ENCODE assay signal across 1 cellular context in the genomic region with DNA sequence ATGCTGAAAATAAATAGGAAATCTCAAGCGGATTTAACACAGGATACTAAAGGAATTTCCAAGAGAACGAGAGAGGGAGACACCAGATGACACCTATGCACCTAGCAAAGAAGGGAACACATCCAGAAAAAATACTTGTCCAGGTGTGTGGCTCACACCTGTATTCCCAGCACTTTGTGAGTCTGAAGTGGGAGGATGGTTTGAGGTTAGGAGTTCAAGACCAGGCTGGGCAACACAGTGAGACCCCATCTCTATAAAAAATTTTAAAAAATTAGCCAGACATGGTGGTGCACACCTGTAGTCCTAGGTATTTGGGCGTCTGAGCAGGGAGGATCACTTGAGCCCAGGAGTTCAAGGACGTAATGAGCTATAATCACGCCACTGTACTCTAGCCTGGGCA.
TF ChIP-seq lines count a peak whose summit lies in the region.

No MANE protein-coding gene starts in this region.

TF ChIP-seq in HepG2, 621 proteins besides CTCF, POLR2A, EP300 and RAD21 (continued from another document):
- TF ChIP-seq, protein P1, sequence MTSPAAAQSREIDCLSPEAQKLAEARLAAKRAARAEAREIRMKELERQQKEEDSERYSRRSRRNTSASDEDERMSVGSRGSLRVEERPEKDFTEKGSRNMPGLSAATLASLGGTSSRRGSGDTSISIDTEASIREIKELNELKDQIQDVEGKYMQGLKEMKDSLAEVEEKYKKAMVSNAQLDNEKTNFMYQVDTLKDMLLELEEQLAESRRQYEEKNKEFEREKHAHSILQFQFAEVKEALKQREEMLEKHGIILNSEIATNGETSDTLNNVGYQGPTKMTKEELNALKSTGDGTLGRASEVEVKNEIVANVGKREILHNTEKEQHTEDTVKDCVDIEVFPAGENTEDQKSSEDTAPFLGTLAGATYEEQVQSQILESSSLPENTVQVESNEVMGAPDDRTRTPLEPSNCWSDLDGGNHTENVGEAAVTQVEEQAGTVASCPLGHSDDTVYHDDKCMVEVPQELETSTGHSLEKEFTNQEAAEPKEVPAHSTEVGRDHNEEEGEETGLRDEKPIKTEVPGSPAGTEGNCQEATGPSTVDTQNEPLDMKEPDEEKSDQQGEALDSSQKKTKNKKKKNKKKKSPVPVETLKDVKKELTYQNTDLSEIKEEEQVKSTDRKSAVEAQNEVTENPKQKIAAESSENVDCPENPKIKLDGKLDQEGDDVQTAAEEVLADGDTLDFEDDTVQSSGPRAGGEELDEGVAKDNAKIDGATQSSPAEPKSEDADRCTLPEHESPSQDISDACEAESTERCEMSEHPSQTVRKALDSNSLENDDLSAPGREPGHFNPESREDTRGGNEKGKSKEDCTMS (CRISPR knock-in tag; conservative IDR thresholded peaks at IDR 0.05) = no peak
- TF ChIP-seq ZNF121 (CRISPR knock-in tag; IDR thresholded peaks at IDR 0.05) = 0 out of 2 replicates have a peak, but pooled peaks have one; percentile 22
